ENCODE assay signal across 26 cellular contexts in genomic region chr21:31711326-31711725, GRCh38.
"Had no signal": no experiment of that assay in that cellular context is flagged by ENCODE, and none has a peak within 500 bp of the region (broad histone marks: within the 10 kb centered on the region; RNA-seq: fewer than 3 reads in every experiment).

No MANE protein-coding gene starts in this region.

- H3K9me3 ChIP-seq: ascending aorta, neutrophil, pancreas, right atrium auricular region, testis, transverse colon had no signal

- H3K27ac Mint-ChIP-seq: activated naive CD4-positive, alpha-beta T cell treated with anti-CD3 and anti-CD28 coated beads, Interleukin-2, amount 10 ng/mL, durations not matched to agents 7 days and 5 days; activated naive CD8-positive, alpha-beta T cell treated with anti-CD3 and anti-CD28 coated beads, Interleukin-2, amount 10 ng/mL, durations not matched to agents 7 days and 5 days; dendritic cell treated with granulocyte-macrophage colony-stimulating factor and Interleukin-4, amounts not matched to agents 40 ng/mL and 50 ng/mL, for 4 days; endodermal cell; T-helper 1 cell treated with Interleukin-12 subunit alpha and Interleukin-12 subunit beta and Interleukin-4 antibody, amounts not matched to agents 30 μg/mL and 1 μg/mL, for 36 hours had no signal

- H3K9me3 Mint-ChIP-seq: activated naive CD4-positive, alpha-beta T cell treated with anti-CD3 and anti-CD28 coated beads, Interleukin-2, amount 10 ng/mL, durations not matched to agents 7 days and 5 days; activated naive CD8-positive, alpha-beta T cell treated with anti-CD3 and anti-CD28 coated beads, Interleukin-2, amount 10 ng/mL, durations not matched to agents 7 days and 5 days; dendritic cell treated with granulocyte-macrophage colony-stimulating factor and Interleukin-4, amounts not matched to agents 40 ng/mL and 50 ng/mL, for 4 days; endodermal cell; naive B cell; nephron progenitor cell; T-helper 1 cell treated with Interleukin-12 subunit alpha and Interleukin-12 subunit beta and Interleukin-4 antibody, amounts not matched to agents 30 μg/mL and 1 μg/mL, for 36 hours had no signal

- H3K4me3 ChIP-seq: ascending aorta, pancreas, right atrium auricular region, testis, transverse colon had no signal

- DNase-seq: activated CD4-positive, alpha-beta T cell treated with anti-CD3 and anti-CD28 coated beads for 48 hours; activated CD4-positive, alpha-beta T cell treated with anti-CD3 and anti-CD28 coated beads, Interleukin-2, amount 50 U/mL, for 48 hours; activated CD8-positive, alpha-beta memory T cell treated with anti-CD3 and anti-CD28 coated beads for 24 hours; activated effector memory CD4-positive, alpha-beta T cell treated with Interleukin-2 at 50 U/mL for 16 hours; activated naive CD4-positive, alpha-beta T cell treated with anti-CD3 and anti-CD28 coated beads, Interleukin-2, amount 10 ng/mL, durations not matched to agents 7 days and 5 days; activated naive CD8-positive, alpha-beta T cell treated with anti-CD3 and anti-CD28 coated beads, Interleukin-2, amount 10 ng/mL, durations not matched to agents 7 days and 5 days; caudate nucleus; endodermal cell; foreskin melanocyte; glutamatergic neuron; left cardiac atrium; left ventricle myocardium superior; naive B cell; nephron progenitor cell; pancreas; stimulated activated CD4-positive, alpha-beta T cell treated with anti-CD3 and anti-CD28 coated beads, Interleukin-2, amount 100 ng/mL, for 48 hours; stimulated activated naive CD8-positive, alpha-beta T cell treated with anti-CD3 and anti-CD28 coated beads, Interleukin-15, Interleukin-2, amounts not matched to agents 100 U/mL and 50 U/mL, for 24 hours; T-helper 9 cell; testis; transverse colon; WERI-Rb-1 had no signal

- H3K4me3 Mint-ChIP-seq: activated naive CD4-positive, alpha-beta T cell treated with anti-CD3 and anti-CD28 coated beads, Interleukin-2, amount 10 ng/mL, durations not matched to agents 7 days and 5 days; activated naive CD8-positive, alpha-beta T cell treated with anti-CD3 and anti-CD28 coated beads, Interleukin-2, amount 10 ng/mL, durations not matched to agents 7 days and 5 days; dendritic cell treated with granulocyte-macrophage colony-stimulating factor and Interleukin-4, amounts not matched to agents 40 ng/mL and 50 ng/mL, for 4 days; endodermal cell; nephron progenitor cell; T-helper 1 cell treated with Interleukin-12 subunit alpha and Interleukin-12 subunit beta and Interleukin-4 antibody, amounts not matched to agents 30 μg/mL and 1 μg/mL, for 36 hours had no signal

- H3K27me3 Mint-ChIP-seq: activated naive CD4-positive, alpha-beta T cell treated with anti-CD3 and anti-CD28 coated beads, Interleukin-2, amount 10 ng/mL, durations not matched to agents 7 days and 5 days; activated naive CD8-positive, alpha-beta T cell treated with anti-CD3 and anti-CD28 coated beads, Interleukin-2, amount 10 ng/mL, durations not matched to agents 7 days and 5 days; dendritic cell treated with granulocyte-macrophage colony-stimulating factor and Interleukin-4, amounts not matched to agents 40 ng/mL and 50 ng/mL, for 4 days; naive B cell had no signal

- H3K27ac ChIP-seq: neutrophil, pancreas, right atrium auricular region, testis, transverse colon, WERI-Rb-1 had no signal

- H3K27me3 ChIP-seq: ascending aorta, neutrophil, pancreas, right atrium auricular region, testis, transverse colon had no signal

- H3K36me3 ChIP-seq: ascending aorta, neutrophil, pancreas, right atrium auricular region, transverse colon, WERI-Rb-1 had no signal
